Comparison of ENCODE assay signal across 8 cellular contexts in the genomic region with DNA sequence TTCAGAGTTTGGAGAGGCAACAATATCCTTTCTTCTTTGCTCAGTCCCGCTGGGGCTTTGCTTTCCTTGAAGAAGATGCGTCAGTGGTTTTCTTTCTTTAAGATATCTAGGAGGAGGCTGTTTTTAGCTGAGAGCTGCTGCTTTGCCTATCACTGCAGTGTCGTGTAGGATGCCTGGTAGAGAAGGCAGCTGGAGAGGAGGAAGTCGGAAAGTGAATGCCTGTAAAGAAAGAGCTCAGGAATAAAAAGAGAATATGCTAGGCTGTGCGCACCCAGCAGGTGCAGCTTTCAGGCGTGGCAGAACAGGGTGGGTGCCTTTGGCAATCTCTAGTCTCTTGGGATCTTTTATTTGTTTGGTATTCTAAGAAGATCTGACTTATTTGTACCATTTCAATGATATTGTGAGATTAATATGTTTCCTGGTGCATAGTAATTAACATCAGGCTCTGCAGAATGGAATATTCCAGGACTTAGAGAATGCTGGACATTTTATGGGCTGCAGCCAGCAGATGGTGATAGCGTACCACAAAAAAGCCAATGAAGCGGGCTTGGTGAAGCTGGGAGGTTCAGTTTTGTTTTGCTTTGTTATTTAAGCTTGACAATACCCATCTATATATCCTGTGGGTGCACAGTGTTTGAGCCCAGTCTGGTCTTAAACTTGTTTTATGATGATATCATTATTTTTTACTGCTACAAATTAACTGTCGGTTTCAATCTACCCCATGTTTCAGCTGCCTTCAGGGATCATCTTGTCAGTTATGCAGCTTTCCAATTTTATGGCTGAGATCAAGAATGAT. TPM values are rescaled to one million over a fixed set of nuclear protein-coding genes. Genes with fewer than 3 reads are reported as not detected.
A peak's percentile ranks its signal among the peaks of the same experiment; 100 is the strongest.
DNase-seq lines count a peak whose midpoint lies in the region; ATAC-seq, FAIRE-seq and TF ChIP-seq lines count a peak whose summit lies in the region.

No MANE protein-coding gene starts in this region.

- CTCF ChIA-PET in AG04449 (lab: Yijun Ruan, JAX) = interaction anchor here (0.6 to 16.5 kb wide), 71 partner anchors 9 to 475 kb away, joined by 3 to 601 read pairs (median 4); a partner anchor contains a TSS

- H3K4me3 Mint-ChIP-seq in effector memory CD8-positive, alpha-beta T cell = no peak overlapping the region

- no peaks in the 10 kb centered on the region for H3K9me3 Mint-ChIP-seq in effector memory CD8-positive, alpha-beta T cell

- no peak overlapping the region for H3K4me3 ChIP-seq in AG04449 (ENCODE audit: low read depth, low read length)
- no peak overlapping the region for H3K4me3 ChIP-seq in stomach

- WGBS in stomach, 5 donors = 35 to 45% (median 38%) methylated on average over 9 of the region's 9 CpGs

- FAIRE-seq in GM12892 (lab: Jason Lieb, UNC) = peak; percentile 83

- peaks cover 0 to 11% (median 2%) of the 10 kb centered on the region in 4 donors for H3K4me1 ChIP-seq in stomach

- peaks cover 24 to 47% of the 10 kb centered on the region in 2 donors for H3K27me3 Mint-ChIP-seq in effector memory CD8-positive, alpha-beta T cell

- intact Hi-C loops in stomach (cut with DNase I; ENCODE audit: low total_unique reads) = loop anchor here (5.0 kb wide), 1 partner anchor 350 kb away; no protein-coding TSS in a partner anchor

- POLR2A ChIA-PET in AG04449 (lab: Yijun Ruan, JAX) = interaction anchor here (0.6 to 1.2 kb wide), 2 partner anchors 340 to 350 kb away, joined by 3 to 5 read pairs; no protein-coding TSS in a partner anchor

- TF ChIP-seq CTCF in AG04449 (IDR thresholded peaks at IDR 0.05; ENCODE audit: insufficient read depth, low read length, missing control alignments) (peak; percentile 76), stomach (IDR thresholded peaks at IDR 0.05) (peak in 5 of 7 experiments; percentile 41 to 80 (median 69))

- ATAC-seq in HG02852 (IDR thresholded peaks at IDR 0.05; ENCODE audit: unreplicated experiment) = peak; percentile 88
- ATAC-seq in effector memory CD8-positive, alpha-beta T cell (replicated peaks) = peak; percentile 45

- DNase-seq in AG04449 (ENCODE audit: low read depth, low spot score) (no peak), GM12892 (ENCODE audit: insufficient read length) (no peak), NCI-H1436 treated with DMSO at 0.1 percent for 48 hours (lab: John Stamatoyannopoulos, UW) (peak; percentile 42), UCSD-AML1 (lab: John Stamatoyannopoulos, UW; ENCODE audit: unreplicated experiment) (peak; percentile 74), medulla oblongata (ENCODE audit: extremely low spot score) (peak; percentile 90), stomach (peak; percentile 68)
- DNase-seq in effector memory CD8-positive, alpha-beta T cell = peak; percentile 5 to 9 (median 6)

- H3K4me1 Mint-ChIP-seq in effector memory CD8-positive, alpha-beta T cell (ENCODE audit: low read depth in 2 of 2) = no peaks in the 10 kb centered on the region

- no peak for TF ChIP-seq POLR2A in GM12892 (IDR thresholded peaks at IDR 0.05; ENCODE audit: low read depth, low read length)
- no peak for TF ChIP-seq POLR2A in stomach (IDR thresholded peaks at IDR 0.05)

- H3K9me3 ChIP-seq in stomach = no peaks in the 10 kb centered on the region

- no peaks in the 10 kb centered on the region for H3K36me3 Mint-ChIP-seq in effector memory CD8-positive, alpha-beta T cell (ENCODE audit: insufficient read depth)

- H3K27ac Mint-ChIP-seq in effector memory CD8-positive, alpha-beta T cell = no peak overlapping the region

- H3K27me3 ChIP-seq in stomach = no peaks in the 10 kb centered on the region

- no peak for TF ChIP-seq EP300 in stomach (IDR thresholded peaks at IDR 0.05)

- no peak overlapping the region for H3K27ac ChIP-seq in stomach

- H3K36me3 ChIP-seq in stomach = no peaks in the 10 kb centered on the region

RNA-seq across cellular contexts. Expression of a gene that starts 34.9 kb away (rescaled TPM):
- polyA plus RNA-seq in GM12892 (2012; ENCODE audit: missing spikeins) = 0.19 TPM
- total RNA-seq in stomach = 10 to 100 TPM in 3 of 5 donors, 1 to 10 TPM in 2; 5.8 to 46.3 (median 19.4) TPM
- 10 to 100 TPM in 2 of 3 donors, 1 to 10 TPM in 1; 6.2 to 13.9 (median 13.6) TPM for polyA plus RNA-seq in stomach

Comparison
In these comparisons a context has a peak if more than half of its experiments do, and no peak if none do; other contexts are left out.
1. DNase-seq: peak in NCI-H1436 treated with DMSO at 0.1 percent for 48 hours (single experiment), UCSD-AML1 (single experiment), effector memory CD8-positive, alpha-beta T cell (3 of 3), medulla oblongata (single experiment) and stomach (single experiment); none in AG04449 (single experiment) and GM12892 (single experiment).